2 cellular contexts compared by ENCODE assay signal in the genomic region with DNA sequence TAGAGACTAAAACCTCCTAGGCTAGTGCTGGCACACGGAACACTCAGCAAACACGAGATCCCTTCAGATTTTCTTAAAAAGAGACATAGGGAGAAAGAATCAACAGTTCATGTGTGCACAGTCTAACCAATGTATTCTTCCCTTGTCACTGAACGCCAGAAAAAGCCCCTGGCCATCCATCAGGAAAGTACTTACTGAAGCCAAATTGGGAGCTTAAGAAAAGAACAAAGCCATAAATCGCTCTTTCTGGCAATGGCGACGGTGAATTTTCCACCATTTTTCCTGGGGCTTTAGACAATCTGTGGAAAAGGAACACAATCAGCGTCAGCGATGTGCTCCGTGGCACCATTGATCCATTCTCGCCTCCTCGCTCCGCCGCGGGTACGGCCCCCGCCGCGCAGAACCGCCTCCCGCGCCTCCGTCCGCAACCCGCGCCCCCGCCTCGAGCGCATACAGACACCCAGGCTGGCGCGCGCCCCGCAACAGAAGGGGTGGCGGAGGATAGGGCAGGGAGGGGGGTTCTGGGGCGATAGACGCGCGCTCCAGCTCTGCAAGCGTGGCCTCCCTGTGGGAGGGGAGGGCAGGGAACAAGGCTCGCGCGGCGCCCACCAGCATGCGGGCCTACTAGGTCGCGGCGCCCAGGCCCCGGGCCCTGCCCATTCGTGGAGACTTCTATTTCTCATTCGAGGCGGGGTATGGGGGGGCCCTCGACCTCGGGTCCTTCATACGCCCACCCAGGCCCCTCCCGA.
A peak's percentile ranks its signal among the peaks of the same experiment; 100 is the strongest.
TF ChIP-seq lines count a peak whose summit lies in the region.

No MANE protein-coding gene starts in this region.

TF ChIP-seq in WTC11, 78 proteins besides CTCF, POLR2A, EP300 and RAD21:
- no peak for TF ChIP-seq PRRX2 (CRISPR knock-in tag; IDR thresholded peaks at IDR 0.05)
- TF ChIP-seq, protein P1, sequence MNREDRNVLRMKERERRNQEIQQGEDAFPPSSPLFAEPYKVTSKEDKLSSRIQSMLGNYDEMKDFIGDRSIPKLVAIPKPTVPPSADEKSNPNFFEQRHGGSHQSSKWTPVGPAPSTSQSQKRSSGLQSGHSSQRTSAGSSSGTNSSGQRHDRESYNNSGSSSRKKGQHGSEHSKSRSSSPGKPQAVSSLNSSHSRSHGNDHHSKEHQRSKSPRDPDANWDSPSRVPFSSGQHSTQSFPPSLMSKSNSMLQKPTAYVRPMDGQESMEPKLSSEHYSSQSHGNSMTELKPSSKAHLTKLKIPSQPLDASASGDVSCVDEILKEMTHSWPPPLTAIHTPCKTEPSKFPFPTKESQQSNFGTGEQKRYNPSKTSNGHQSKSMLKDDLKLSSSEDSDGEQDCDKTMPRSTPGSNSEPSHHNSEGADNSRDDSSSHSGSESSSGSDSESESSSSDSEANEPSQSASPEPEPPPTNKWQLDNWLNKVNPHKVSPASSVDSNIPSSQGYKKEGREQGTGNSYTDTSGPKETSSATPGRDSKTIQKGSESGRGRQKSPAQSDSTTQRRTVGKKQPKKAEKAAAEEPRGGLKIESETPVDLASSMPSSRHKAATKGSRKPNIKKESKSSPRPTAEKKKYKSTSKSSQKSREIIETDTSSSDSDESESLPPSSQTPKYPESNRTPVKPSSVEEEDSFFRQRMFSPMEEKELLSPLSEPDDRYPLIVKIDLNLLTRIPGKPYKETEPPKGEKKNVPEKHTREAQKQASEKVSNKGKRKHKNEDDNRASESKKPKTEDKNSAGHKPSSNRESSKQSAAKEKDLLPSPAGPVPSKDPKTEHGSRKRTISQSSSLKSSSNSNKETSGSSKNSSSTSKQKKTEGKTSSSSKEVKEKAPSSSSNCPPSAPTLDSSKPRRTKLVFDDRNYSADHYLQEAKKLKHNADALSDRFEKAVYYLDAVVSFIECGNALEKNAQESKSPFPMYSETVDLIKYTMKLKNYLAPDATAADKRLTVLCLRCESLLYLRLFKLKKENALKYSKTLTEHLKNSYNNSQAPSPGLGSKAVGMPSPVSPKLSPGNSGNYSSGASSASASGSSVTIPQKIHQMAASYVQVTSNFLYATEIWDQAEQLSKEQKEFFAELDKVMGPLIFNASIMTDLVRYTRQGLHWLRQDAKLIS (CRISPR knock-in tag; IDR thresholded peaks at IDR 0.05; ENCODE audit: borderline replicate concordance), result no peak
- no peak for TF ChIP-seq HMGA2 (CRISPR knock-in tag; IDR thresholded peaks at IDR 0.05)
- TF ChIP-seq TP53 (CRISPR knock-in tag; IDR thresholded peaks at IDR 0.05), result no peak
- 0 out of 2 replicates have a peak, but pooled peaks have one; percentile 23 for TF ChIP-seq FOXK1 (CRISPR knock-in tag; IDR thresholded peaks at IDR 0.05)
- TF ChIP-seq, protein P2, sequence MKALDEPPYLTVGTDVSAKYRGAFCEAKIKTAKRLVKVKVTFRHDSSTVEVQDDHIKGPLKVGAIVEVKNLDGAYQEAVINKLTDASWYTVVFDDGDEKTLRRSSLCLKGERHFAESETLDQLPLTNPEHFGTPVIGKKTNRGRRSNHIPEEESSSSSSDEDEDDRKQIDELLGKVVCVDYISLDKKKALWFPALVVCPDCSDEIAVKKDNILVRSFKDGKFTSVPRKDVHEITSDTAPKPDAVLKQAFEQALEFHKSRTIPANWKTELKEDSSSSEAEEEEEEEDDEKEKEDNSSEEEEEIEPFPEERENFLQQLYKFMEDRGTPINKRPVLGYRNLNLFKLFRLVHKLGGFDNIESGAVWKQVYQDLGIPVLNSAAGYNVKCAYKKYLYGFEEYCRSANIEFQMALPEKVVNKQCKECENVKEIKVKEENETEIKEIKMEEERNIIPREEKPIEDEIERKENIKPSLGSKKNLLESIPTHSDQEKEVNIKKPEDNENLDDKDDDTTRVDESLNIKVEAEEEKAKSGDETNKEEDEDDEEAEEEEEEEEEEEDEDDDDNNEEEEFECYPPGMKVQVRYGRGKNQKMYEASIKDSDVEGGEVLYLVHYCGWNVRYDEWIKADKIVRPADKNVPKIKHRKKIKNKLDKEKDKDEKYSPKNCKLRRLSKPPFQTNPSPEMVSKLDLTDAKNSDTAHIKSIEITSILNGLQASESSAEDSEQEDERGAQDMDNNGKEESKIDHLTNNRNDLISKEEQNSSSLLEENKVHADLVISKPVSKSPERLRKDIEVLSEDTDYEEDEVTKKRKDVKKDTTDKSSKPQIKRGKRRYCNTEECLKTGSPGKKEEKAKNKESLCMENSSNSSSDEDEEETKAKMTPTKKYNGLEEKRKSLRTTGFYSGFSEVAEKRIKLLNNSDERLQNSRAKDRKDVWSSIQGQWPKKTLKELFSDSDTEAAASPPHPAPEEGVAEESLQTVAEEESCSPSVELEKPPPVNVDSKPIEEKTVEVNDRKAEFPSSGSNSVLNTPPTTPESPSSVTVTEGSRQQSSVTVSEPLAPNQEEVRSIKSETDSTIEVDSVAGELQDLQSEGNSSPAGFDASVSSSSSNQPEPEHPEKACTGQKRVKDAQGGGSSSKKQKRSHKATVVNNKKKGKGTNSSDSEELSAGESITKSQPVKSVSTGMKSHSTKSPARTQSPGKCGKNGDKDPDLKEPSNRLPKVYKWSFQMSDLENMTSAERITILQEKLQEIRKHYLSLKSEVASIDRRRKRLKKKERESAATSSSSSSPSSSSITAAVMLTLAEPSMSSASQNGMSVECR (CRISPR knock-in tag; IDR thresholded peaks at IDR 0.05; ENCODE audit: borderline replicate concordance), result peak; percentile 68; the same call in 1 of the 2 replicates
- no peak for TF ChIP-seq NFYB (CRISPR knock-in tag; conservative IDR thresholded peaks at IDR 0.05; ENCODE audit: low read depth)
- TF ChIP-seq, protein P3, sequence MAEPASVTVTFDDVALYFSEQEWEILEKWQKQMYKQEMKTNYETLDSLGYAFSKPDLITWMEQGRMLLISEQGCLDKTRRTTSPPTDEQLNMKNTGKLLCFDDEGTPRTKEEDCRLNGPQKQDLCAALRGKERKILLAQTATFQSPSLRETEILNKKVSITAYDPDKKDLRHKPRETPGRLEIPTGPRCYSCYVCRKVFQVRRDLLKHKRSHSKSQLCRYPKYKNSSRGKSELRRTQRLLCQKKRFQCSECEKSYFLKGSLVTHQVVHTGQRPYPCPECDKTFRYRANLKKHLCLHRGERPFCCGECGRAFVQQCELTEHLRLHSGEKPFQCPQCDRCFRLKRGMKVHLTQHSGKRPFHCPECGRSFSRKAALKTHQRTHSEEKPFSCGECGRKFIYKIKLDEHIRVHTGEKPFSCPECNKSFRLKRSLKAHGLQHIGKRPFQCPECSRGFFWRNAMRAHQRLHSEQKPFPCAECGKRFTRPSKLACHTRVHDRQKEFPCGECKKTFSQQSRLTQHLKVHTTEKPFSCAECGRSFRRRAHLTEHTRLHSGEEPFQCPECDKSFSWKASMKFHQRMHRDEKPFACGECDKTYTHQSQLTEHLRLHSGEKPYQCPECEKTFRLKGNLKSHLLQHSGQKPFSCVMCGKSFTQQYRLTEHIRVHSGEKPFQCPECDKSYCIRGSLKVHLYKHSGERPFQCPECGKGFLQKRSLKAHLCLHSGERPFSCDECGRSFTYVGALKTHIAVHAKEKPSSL (CRISPR knock-in tag; conservative IDR thresholded peaks at IDR 0.05), result no peak
- peak; percentile 31; the same call in 1 of the 2 replicates for TF ChIP-seq SMAD3 (CRISPR knock-in tag; IDR thresholded peaks at IDR 0.05; ENCODE audit: borderline replicate concordance)
- TF ChIP-seq ZNF121 (CRISPR knock-in tag; IDR thresholded peaks at IDR 0.05), result no peak
- TF ChIP-seq, protein P4, sequence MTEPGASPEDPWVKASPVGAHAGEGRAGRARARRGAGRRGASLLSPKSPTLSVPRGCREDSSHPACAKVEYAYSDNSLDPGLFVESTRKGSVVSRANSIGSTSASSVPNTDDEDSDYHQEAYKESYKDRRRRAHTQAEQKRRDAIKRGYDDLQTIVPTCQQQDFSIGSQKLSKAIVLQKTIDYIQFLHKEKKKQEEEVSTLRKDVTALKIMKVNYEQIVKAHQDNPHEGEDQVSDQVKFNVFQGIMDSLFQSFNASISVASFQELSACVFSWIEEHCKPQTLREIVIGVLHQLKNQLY (CRISPR knock-in tag; IDR thresholded peaks at IDR 0.05), result no peak
- 0 out of 2 replicates have a peak, but pooled peaks have one; percentile 16 for TF ChIP-seq TEAD1 (CRISPR knock-in tag; IDR thresholded peaks at IDR 0.05)
- no peak for TF ChIP-seq JAZF1 (CRISPR knock-in tag; IDR thresholded peaks at IDR 0.05)

TF ChIP-seq in H1, 55 proteins besides CTCF, POLR2A, EP300 and RAD21:
- TF ChIP-seq SIN3A (conservative IDR thresholded peaks at IDR 0.05 in 1 of 2, IDR thresholded peaks at IDR 0.05 in 1 of 2; ENCODE audit: low read depth in 1 of 2, low read length in 2 of 2) (0 out of 4 replicates have a peak, but pooled peaks of 1 of the 2 experiments have one; percentile 9), PHF8 (conservative IDR thresholded peaks at IDR 0.05; ENCODE audit: low read depth, low read length) (peak; percentile 67), CHD2 (IDR thresholded peaks at IDR 0.05; ENCODE audit: low read length) (no peak), YY1 (IDR thresholded peaks at IDR 0.05; ENCODE audit: low read depth, low read length) (peak; percentile 66; the same call in 1 of the 2 replicates), CREB1 (IDR thresholded peaks at IDR 0.05) (0 out of 2 replicates have a peak, but pooled peaks have one; percentile 11), BCL11A (IDR thresholded peaks at IDR 0.05; ENCODE audit: low read depth in 2 of 2, low read length in 2 of 2) (no peak), ASH2L (IDR thresholded peaks at IDR 0.05; ENCODE audit: low read length) (peak; percentile 86), TAF1 (IDR thresholded peaks at IDR 0.05; ENCODE audit: low read depth, low read length) (peak; percentile 58), SIRT6 (IDR thresholded peaks at IDR 0.05; ENCODE audit: low read length) (no peak), RBBP5 (IDR thresholded peaks at IDR 0.05; ENCODE audit: borderline replicate concordance, low read depth, low read length) (peak; percentile 9; the same call in 1 of the 2 replicates)
- TF ChIP-seq, protein P5, sequence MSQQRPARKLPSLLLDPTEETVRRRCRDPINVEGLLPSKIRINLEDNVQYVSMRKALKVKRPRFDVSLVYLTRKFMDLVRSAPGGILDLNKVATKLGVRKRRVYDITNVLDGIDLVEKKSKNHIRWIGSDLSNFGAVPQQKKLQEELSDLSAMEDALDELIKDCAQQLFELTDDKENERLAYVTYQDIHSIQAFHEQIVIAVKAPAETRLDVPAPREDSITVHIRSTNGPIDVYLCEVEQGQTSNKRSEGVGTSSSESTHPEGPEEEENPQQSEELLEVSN (IDR thresholded peaks at IDR 0.05), result peak; percentile 27; the same call in 1 of the 2 replicates
- TF ChIP-seq, protein P6, sequence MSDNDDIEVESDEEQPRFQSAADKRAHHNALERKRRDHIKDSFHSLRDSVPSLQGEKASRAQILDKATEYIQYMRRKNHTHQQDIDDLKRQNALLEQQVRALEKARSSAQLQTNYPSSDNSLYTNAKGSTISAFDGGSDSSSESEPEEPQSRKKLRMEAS (IDR thresholded peaks at IDR 0.05), result peak; percentile 63
